16 cellular contexts compared by ENCODE assay signal in genomic region chr6:143034689-143035334, GRCh38. TPM values are rescaled to one million over a fixed set of nuclear protein-coding genes. Genes with fewer than 3 reads are reported as not detected.
A peak's percentile ranks its signal among the peaks of the same experiment; 100 is the strongest.
DNase-seq lines count a peak whose midpoint lies in the region; ATAC-seq, FAIRE-seq and TF ChIP-seq lines count a peak whose summit lies in the region.
"Had no signal": no experiment of that assay in that cellular context is flagged by ENCODE, and none has a peak within 500 bp of the region (broad histone marks: within the 10 kb centered on the region; RNA-seq: fewer than 3 reads in every experiment).

No MANE protein-coding gene starts in this region.

- DNase-seq in A549 (ENCODE audit: low read depth in 1 of 2, low spot score in 1 of 2) (no peak), DMS53 (lab: John Stamatoyannopoulos, UW) (peak; percentile 72), NCI-H510A treated with DMSO at 0.1 percent for 48 hours (lab: John Stamatoyannopoulos, UW) (peak; percentile 2), bronchial epithelial cell (ENCODE audit: low read depth) (peak; percentile 37), EL (no peak), NCI-H1436 treated with DMSO at 0.1 percent for 48 hours (lab: John Stamatoyannopoulos, UW) (no peak)
- no peak for DNase-seq in stimulated activated CD4-positive, alpha-beta T cell treated with anti-CD3 and anti-CD28 coated beads, Interleukin-12 subunit alpha, Interleukin-12 subunit beta, amount 100 ng/mL, for 4 hours
- DNase-seq: activated CD8-positive, alpha-beta memory T cell treated with anti-CD3 and anti-CD28 coated beads for 24 hours; effector CD8-positive, alpha-beta T cell; glutamatergic neuron; HFFc6; naive thymus-derived CD8-positive, alpha-beta T cell; NCI-H1694 treated with DMSO at 0.1 percent for 48 hours; NCI-H774 had no signal

- CTCF ChIA-PET in A549 (lab: Yijun Ruan, JAX), result no interaction called here

- POLR2A ChIA-PET in A549 (lab: Yijun Ruan, JAX), result no interaction called here

- 33% methylated on average over 6 of the region's 9 CpGs for WGBS in A549 (ENCODE audit: missing lambda C conversion rate)

- H3K27ac ChIP-seq in A549, result no peak overlapping the region
- H3K27ac ChIP-seq: cardiac muscle cell had no signal

- FAIRE-seq in A549 (lab: Jason Lieb, UNC) (no peak), bronchial epithelial cell (lab: Jason Lieb, UNC) (no peak)

- H3K4me1 ChIP-seq in A549, result no peaks in the 10 kb centered on the region

- no peaks in the 10 kb centered on the region for H3K36me3 ChIP-seq in bronchial epithelial cell (ENCODE audit: control insufficient read depth, insufficient read depth, low read length)
- H3K36me3 ChIP-seq: cardiac muscle cell had no signal

- H3K27me3 ChIP-seq in bronchial epithelial cell (ENCODE audit: control insufficient read depth, insufficient read depth, low read length), result no peaks in the 10 kb centered on the region
- H3K27me3 ChIP-seq: cardiac muscle cell had no signal

- no peak for TF ChIP-seq EP300 in A549 (IDR thresholded peaks at IDR 0.05)

- no peaks in the 10 kb centered on the region for H3K9me3 ChIP-seq in A549

- ATAC-seq in A549 (no peak), GM18519 (IDR thresholded peaks at IDR 0.05; ENCODE audit: low FRiP score, unreplicated experiment) (no peak)
- ATAC-seq: naive thymus-derived CD8-positive, alpha-beta T cell had no signal

- no peak overlapping the region for H3K4me3 ChIP-seq in A549
- no peak overlapping the region for H3K4me3 ChIP-seq in bronchial epithelial cell (ENCODE audit: low read depth, low read length)
- H3K4me3 ChIP-seq: cardiac muscle cell had no signal

- peak overlapping the region; percentile 35; the same call in 2 of the 3 replicates for H3K4me2 ChIP-seq in A549

- TF ChIP-seq POLR2A in A549 (IDR thresholded peaks at IDR 0.05; ENCODE audit: low read length), result no peak

- TF ChIP-seq RAD21 in A549 (conservative IDR thresholded peaks at IDR 0.05 in 1 of 2, IDR thresholded peaks at IDR 0.05 in 1 of 2), result no peak

- TF ChIP-seq CTCF in A549 (IDR thresholded peaks at IDR 0.05) (no peak), bronchial epithelial cell (IDR thresholded peaks at IDR 0.05; ENCODE audit: insufficient read depth, low read length, severe bottlenecking) (no peak)

TF ChIP-seq in A549, 52 proteins besides CTCF, POLR2A, EP300 and RAD21:
- TF ChIP-seq CHD4 (IDR thresholded peaks at IDR 0.05; ENCODE audit: borderline replicate concordance), result no peak
- no peak for TF ChIP-seq HEYL (CRISPR knock-in tag; IDR thresholded peaks at IDR 0.05)
- no peak for TF ChIP-seq HOXA7 (CRISPR knock-in tag; IDR thresholded peaks at IDR 0.05)
- no peak for TF ChIP-seq MAZ (IDR thresholded peaks at IDR 0.05; ENCODE audit: borderline replicate concordance, low read depth, low read length)
- no peak for TF ChIP-seq BHLHE40 (IDR thresholded peaks at IDR 0.05; ENCODE audit: low read depth, low read length)
- no peak for TF ChIP-seq GATA3 (IDR thresholded peaks at IDR 0.05; ENCODE audit: borderline replicate concordance)
- no peak for TF ChIP-seq ZFP36 (IDR thresholded peaks at IDR 0.05; ENCODE audit: borderline replicate concordance, partially characterized antibody)
- TF ChIP-seq CBX2 (IDR thresholded peaks at IDR 0.05; ENCODE audit: borderline replicate concordance, low read depth), result no peak
- TF ChIP-seq MAFK (IDR thresholded peaks at IDR 0.05; ENCODE audit: partially characterized antibody), result no peak
- no peak for TF ChIP-seq ZNF302 (CRISPR knock-in tag; IDR thresholded peaks at IDR 0.05)
- TF ChIP-seq POLR2AphosphoS2 (conservative IDR thresholded peaks at IDR 0.05; ENCODE audit: low read length), result no peak
- TF ChIP-seq NPAS2 (CRISPR knock-in tag; IDR thresholded peaks at IDR 0.05; ENCODE audit: borderline replicate concordance), result no peak
- no peak for TF ChIP-seq TP53 (CRISPR knock-in tag; IDR thresholded peaks at IDR 0.05)
- TF ChIP-seq, protein P1, sequence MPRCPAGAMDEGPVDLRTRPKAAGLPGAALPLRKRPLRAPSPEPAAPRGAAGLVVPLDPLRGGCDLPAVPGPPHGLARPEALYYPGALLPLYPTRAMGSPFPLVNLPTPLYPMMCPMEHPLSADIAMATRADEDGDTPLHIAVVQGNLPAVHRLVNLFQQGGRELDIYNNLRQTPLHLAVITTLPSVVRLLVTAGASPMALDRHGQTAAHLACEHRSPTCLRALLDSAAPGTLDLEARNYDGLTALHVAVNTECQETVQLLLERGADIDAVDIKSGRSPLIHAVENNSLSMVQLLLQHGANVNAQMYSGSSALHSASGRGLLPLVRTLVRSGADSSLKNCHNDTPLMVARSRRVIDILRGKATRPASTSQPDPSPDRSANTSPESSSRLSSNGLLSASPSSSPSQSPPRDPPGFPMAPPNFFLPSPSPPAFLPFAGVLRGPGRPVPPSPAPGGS (IDR thresholded peaks at IDR 0.05), result no peak
- TF ChIP-seq KDM5A (IDR thresholded peaks at IDR 0.05), result no peak
- TF ChIP-seq RFX5 (IDR thresholded peaks at IDR 0.05), result no peak
- no peak for TF ChIP-seq MYC (IDR thresholded peaks at IDR 0.05; ENCODE audit: borderline replicate concordance, low read length)
- no peak for TF ChIP-seq NR3C1 (IDR thresholded peaks at IDR 0.05)
- no peak for TF ChIP-seq FOSB (CRISPR knock-in tag; IDR thresholded peaks at IDR 0.05)
- TF ChIP-seq ZSCAN20 (CRISPR knock-in tag; IDR thresholded peaks at IDR 0.05), result no peak

RNA-seq across cellular contexts. Expression of gene AIG1, which starts 25.9 kb away (rescaled TPM):
- 35.8 and 38.3 TPM in 2 replicates for polyA plus RNA-seq in A549 (2011; rRNA removed)
- 22.8 and 23.0 TPM in 2 replicates for polyA plus RNA-seq in A549 (2012; cell fraction: cytosol; rRNA removed)
- polyA plus RNA-seq in A549 (2012; cell fraction: nucleus; rRNA removed), result 10.4 and 19.9 TPM in 2 replicates
- polyA plus RNA-seq in A549 (2017; fragmentation: RNase III; extraction: RNeasy Plus Mini Kit Qiagen cat#74134 plus additional on column Dnase treatment), result 27.7 to 29.5 TPM (median 29.1 TPM) in 3 replicates
- polyA minus RNA-seq in A549 (2011; rRNA and poly(A)+ RNA removed), result 25.7 and 30.5 TPM in 2 replicates
- total RNA-seq in bronchial epithelial cell, result 60.6 and 63.5 TPM in 2 replicates

Comparison
In these comparisons a context has a peak if more than half of its experiments do, and no peak if none do; other contexts are left out.
1. DNase-seq: peak in DMS53 (single experiment), NCI-H510A treated with DMSO at 0.1 percent for 48 hours (single experiment) and bronchial epithelial cell (single experiment); none in A549 (0 of 2), EL (single experiment), NCI-H1436 treated with DMSO at 0.1 percent for 48 hours (single experiment) and stimulated activated CD4-positive, alpha-beta T cell treated with anti-CD3 and anti-CD28 coated beads, Interleukin-12 subunit alpha, Interleukin-12 subunit beta, amount 100 ng/mL, for 4 hours (single experiment).